Comparison of ENCODE assay signal across 7 cellular contexts in genomic region chr7:123534383-123535260, GRCh38.
DNase-seq lines count a peak whose midpoint lies in the region; ATAC-seq and TF ChIP-seq lines count a peak whose summit lies in the region.

Gene IQUB, minus strand, starts transcription at chr7:123534595. Its CDS starts 22,255 bp downstream, at chr7:123512340.

- peak; percentile 95 for DNase-seq in NCI-H2029 treated with DMSO at 0.1 percent for 48 hours (lab: John Stamatoyannopoulos, UW)
- DNase-seq in T1000 (lab: John Stamatoyannopoulos, UW): peak; percentile 89
- DNase-seq in astrocyte of the spinal cord (ENCODE audit: low read depth, low spot score): peak; percentile 96
- peak; percentile 65 to 100 (median 97) for DNase-seq in hypothalamus (lab: John Stamatoyannopoulos, UW)
- DNase-seq in retinal pigment epithelial cell (ENCODE audit: low read depth): peak; percentile 82

- TF ChIP-seq CTCF in astrocyte of the spinal cord (IDR thresholded peaks at IDR 0.05; ENCODE audit: low read depth, low read length): no peak
- no peak for TF ChIP-seq CTCF in retinal pigment epithelial cell (conservative IDR thresholded peaks at IDR 0.05; ENCODE audit: low read depth, low read length)

- in situ Hi-C loops in astrocyte of the spinal cord (cut with HindIII; ENCODE audit: low sequenced_read_pairs): no loop called here

- ATAC-seq in GM18508 (IDR thresholded peaks at IDR 0.05; ENCODE audit: insufficient read depth, unreplicated experiment): peak; percentile 43
- peak; percentile 75 for ATAC-seq in HG02981 (IDR thresholded peaks at IDR 0.05; ENCODE audit: unreplicated experiment)

- peak within 1 kb of the TSS; percentile 75 for H3K4me3 ChIP-seq in astrocyte of the spinal cord (ENCODE audit: low read depth, low read length)
- peak within 1 kb of the TSS; percentile 80 for H3K4me3 ChIP-seq in retinal pigment epithelial cell (ENCODE audit: low read length)

Comparison
In these comparisons a context has a peak if more than half of its experiments do, and no peak if none do; other contexts are left out.
1. Peak in every context shown above with its lines: DNase-seq, ATAC-seq and H3K4me3 ChIP-seq.